In genomic region chr19:3517638-3518037, GRCh38 we compare ENCODE assay signal across 2 cellular contexts.
TF ChIP-seq lines count a peak whose summit lies in the region.

No MANE protein-coding gene starts in this region.

TF ChIP-seq in IMR-90, 13 proteins besides CTCF, POLR2A, EP300 and RAD21:
- TF ChIP-seq, protein P1, sequence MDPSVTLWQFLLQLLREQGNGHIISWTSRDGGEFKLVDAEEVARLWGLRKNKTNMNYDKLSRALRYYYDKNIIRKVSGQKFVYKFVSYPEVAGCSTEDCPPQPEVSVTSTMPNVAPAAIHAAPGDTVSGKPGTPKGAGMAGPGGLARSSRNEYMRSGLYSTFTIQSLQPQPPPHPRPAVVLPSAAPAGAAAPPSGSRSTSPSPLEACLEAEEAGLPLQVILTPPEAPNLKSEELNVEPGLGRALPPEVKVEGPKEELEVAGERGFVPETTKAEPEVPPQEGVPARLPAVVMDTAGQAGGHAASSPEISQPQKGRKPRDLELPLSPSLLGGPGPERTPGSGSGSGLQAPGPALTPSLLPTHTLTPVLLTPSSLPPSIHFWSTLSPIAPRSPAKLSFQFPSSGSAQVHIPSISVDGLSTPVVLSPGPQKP (IDR thresholded peaks at IDR 0.05; ENCODE audit: borderline replicate concordance, low read depth, low read length) = no peak
- peak; percentile 35; the same call in 1 of the 2 replicates for TF ChIP-seq CEBPB (IDR thresholded peaks at IDR 0.05; ENCODE audit: low read depth, low read length)
- TF ChIP-seq RCOR1 (IDR thresholded peaks at IDR 0.05; ENCODE audit: insufficient replicate concordance, low read length) = no peak
- no peak for TF ChIP-seq MXI1 (IDR thresholded peaks at IDR 0.05; ENCODE audit: borderline replicate concordance, low read depth, low read length)
- no peak for TF ChIP-seq SMC3 (IDR thresholded peaks at IDR 0.05; ENCODE audit: low read depth, low read length)
- no peak for TF ChIP-seq MAZ (IDR thresholded peaks at IDR 0.05; ENCODE audit: borderline replicate concordance, low read depth, low read length)
- no peak for TF ChIP-seq USF2 (IDR thresholded peaks at IDR 0.05; ENCODE audit: low read depth, low read length)

TF ChIP-seq in liver, 16 proteins besides CTCF, POLR2A, EP300 and RAD21:
- TF ChIP-seq FOXA2 (IDR thresholded peaks at IDR 0.05) = peak; percentile 14
- TF ChIP-seq YY1 (IDR thresholded peaks at IDR 0.05) = no peak
- TF ChIP-seq NR2F2 (IDR thresholded peaks at IDR 0.05) = no peak
- TF ChIP-seq, protein P2, sequence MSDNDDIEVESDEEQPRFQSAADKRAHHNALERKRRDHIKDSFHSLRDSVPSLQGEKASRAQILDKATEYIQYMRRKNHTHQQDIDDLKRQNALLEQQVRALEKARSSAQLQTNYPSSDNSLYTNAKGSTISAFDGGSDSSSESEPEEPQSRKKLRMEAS (IDR thresholded peaks at IDR 0.05) = no peak
- peak; percentile 41 to 65 for TF ChIP-seq HNF4A (conservative IDR thresholded peaks at IDR 0.05)
- no peak for TF ChIP-seq HNF4G (IDR thresholded peaks at IDR 0.05)
- TF ChIP-seq, protein P3, sequence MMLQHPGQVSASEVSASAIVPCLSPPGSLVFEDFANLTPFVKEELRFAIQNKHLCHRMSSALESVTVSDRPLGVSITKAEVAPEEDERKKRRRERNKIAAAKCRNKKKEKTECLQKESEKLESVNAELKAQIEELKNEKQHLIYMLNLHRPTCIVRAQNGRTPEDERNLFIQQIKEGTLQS (IDR thresholded peaks at IDR 0.05) = no peak
- TF ChIP-seq, protein P4, sequence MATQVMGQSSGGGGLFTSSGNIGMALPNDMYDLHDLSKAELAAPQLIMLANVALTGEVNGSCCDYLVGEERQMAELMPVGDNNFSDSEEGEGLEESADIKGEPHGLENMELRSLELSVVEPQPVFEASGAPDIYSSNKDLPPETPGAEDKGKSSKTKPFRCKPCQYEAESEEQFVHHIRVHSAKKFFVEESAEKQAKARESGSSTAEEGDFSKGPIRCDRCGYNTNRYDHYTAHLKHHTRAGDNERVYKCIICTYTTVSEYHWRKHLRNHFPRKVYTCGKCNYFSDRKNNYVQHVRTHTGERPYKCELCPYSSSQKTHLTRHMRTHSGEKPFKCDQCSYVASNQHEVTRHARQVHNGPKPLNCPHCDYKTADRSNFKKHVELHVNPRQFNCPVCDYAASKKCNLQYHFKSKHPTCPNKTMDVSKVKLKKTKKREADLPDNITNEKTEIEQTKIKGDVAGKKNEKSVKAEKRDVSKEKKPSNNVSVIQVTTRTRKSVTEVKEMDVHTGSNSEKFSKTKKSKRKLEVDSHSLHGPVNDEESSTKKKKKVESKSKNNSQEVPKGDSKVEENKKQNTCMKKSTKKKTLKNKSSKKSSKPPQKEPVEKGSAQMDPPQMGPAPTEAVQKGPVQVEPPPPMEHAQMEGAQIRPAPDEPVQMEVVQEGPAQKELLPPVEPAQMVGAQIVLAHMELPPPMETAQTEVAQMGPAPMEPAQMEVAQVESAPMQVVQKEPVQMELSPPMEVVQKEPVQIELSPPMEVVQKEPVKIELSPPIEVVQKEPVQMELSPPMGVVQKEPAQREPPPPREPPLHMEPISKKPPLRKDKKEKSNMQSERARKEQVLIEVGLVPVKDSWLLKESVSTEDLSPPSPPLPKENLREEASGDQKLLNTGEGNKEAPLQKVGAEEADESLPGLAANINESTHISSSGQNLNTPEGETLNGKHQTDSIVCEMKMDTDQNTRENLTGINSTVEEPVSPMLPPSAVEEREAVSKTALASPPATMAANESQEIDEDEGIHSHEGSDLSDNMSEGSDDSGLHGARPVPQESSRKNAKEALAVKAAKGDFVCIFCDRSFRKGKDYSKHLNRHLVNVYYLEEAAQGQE (IDR thresholded peaks at IDR 0.05) = peak; percentile 32
- peak; percentile 14 to 59 for TF ChIP-seq RXRA (IDR thresholded peaks at IDR 0.05)
